ENCODE assay signal across 14 cellular contexts in genomic region chr10:7234109-7234508, GRCh38.
"Had no signal": no experiment of that assay in that cellular context is flagged by ENCODE, and none has a peak within 500 bp of the region (broad histone marks: within the 10 kb centered on the region; RNA-seq: fewer than 3 reads in every experiment).

No MANE protein-coding gene starts in this region.

- H3K27me3 ChIP-seq: body of pancreas, gastroesophageal sphincter, pancreas, tibial artery had no signal

- H3K4me1 ChIP-seq: body of pancreas, gastroesophageal sphincter, left ventricle myocardium inferior, pancreas, tibial artery had no signal

- H3K27ac ChIP-seq: body of pancreas, epithelial cell of prostate, gastroesophageal sphincter, left ventricle myocardium inferior, pancreas, skin epidermis, tibial artery had no signal

- H3K4me3 Mint-ChIP-seq: activated B cell treated with CpG ODN at 0.5 μM for 24 hours, neural crest cell had no signal

- ATAC-seq: body of pancreas had no signal

- H3K27me3 Mint-ChIP-seq: activated B cell treated with CpG ODN at 0.5 μM for 24 hours had no signal

- H3K4me3 ChIP-seq: body of pancreas, gastroesophageal sphincter, left ventricle myocardium inferior, pancreas, skin epidermis, tibial artery had no signal

- DNase-seq: activated B cell treated with CpG ODN at 0.5 μM for 24 hours; activated CD4-positive, alpha-beta T cell treated with anti-CD3 and anti-CD28 coated beads, Interleukin-2, amount 50 U/mL, for 1 hour; activated gamma-delta T cell treated with Interleukin-2 at 50 U/mL for 16 hours; activated T-cell treated with anti-CD3 and anti-CD28 coated beads, Interleukin-2, amount 50 U/mL, for 1 hour; body of pancreas; effector memory CD4-positive, alpha-beta T cell; kidney; left ventricle myocardium inferior; pancreas; tibial artery had no signal

- H3K9me3 Mint-ChIP-seq: activated B cell treated with CpG ODN at 0.5 μM for 24 hours had no signal

- H3K9me3 ChIP-seq: body of pancreas, gastroesophageal sphincter, pancreas had no signal

- H3K27ac Mint-ChIP-seq: activated B cell treated with CpG ODN at 0.5 μM for 24 hours had no signal

- H3K36me3 ChIP-seq: pancreas, tibial artery had no signal
